ENCODE assay signal across 15 cellular contexts in the genomic region with DNA sequence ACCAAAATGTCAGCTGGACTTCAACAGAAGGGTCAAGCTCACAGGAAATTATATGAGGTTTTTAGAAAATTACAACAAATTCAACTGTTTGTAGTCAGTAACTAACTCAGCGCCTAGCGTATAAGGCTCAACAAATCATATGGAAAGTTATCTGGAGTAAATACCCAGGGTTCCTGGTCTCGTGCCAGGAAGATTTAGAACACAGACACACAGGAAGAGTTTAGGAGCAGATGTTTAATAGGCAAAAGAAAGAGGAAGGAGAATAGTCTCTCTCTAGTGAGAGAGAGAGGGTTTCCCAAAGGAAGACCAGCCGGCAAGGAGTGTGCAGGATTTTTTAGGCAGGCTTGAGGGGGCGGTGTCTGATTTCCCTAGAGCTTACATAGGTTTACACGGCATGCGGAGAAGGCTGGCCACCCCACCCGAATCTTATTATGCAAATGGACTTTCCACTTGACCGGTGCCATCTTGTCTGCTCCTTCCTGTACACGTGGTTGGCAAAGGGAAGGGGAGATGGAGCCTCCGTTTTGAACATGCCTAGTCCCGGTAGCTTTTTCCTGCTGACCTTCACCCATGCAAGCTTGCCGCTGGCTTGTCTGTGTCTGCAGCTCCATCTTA.
"Had no signal": no experiment of that assay in that cellular context is flagged by ENCODE, and none has a peak within 500 bp of the region (broad histone marks: within the 10 kb centered on the region; RNA-seq: fewer than 3 reads in every experiment).

No MANE protein-coding gene starts in this region.

- H3K4me1 Mint-ChIP-seq: activated T-helper 17 cell treated with anti-CD3 and anti-CD28 coated beads, Interleukin-2, amount 50 U/mL, for 72 hours had no signal

- DNase-seq: activated CD4-positive, alpha-beta T cell treated with anti-CD3 and anti-CD28 coated beads, Interleukin-2, amount 50 U/mL, for 1 hour; activated naive CD4-positive, alpha-beta T cell treated with Interleukin-2 at 50 U/mL for 16 hours; activated T-cell treated with anti-CD3 and anti-CD28 coated beads for 4 hours; anterior cingulate cortex; brain microvascular endothelial cell; cortex of kidney; effector memory CD4-positive, alpha-beta T cell; foreskin melanocyte; left colon; stimulated activated CD4-positive, alpha-beta T cell treated with anti-CD3 and anti-CD28 coated beads, Interleukin-12 subunit alpha, Interleukin-12 subunit beta, amount 100 ng/mL, for 4 hours; stimulated activated CD4-positive, alpha-beta T cell treated with anti-CD3 and anti-CD28 coated beads, Interleukin-2, amount 100 ng/mL, for 24 hours; T-helper 2 cell had no signal

- H3K27me3 ChIP-seq: brain microvascular endothelial cell had no signal

- H3K36me3 ChIP-seq: brain microvascular endothelial cell had no signal

- H3K27ac ChIP-seq: brain microvascular endothelial cell had no signal

- H3K27me3 Mint-ChIP-seq: activated T-helper 17 cell treated with anti-CD3 and anti-CD28 coated beads, Interleukin-2, amount 50 U/mL, for 72 hours had no signal

- H3K4me3 ChIP-seq: lung had no signal

- H3K9me3 Mint-ChIP-seq: activated T-helper 17 cell treated with anti-CD3 and anti-CD28 coated beads, Interleukin-2, amount 50 U/mL, for 72 hours had no signal

- H3K27ac Mint-ChIP-seq: activated T-helper 17 cell treated with anti-CD3 and anti-CD28 coated beads, Interleukin-2, amount 50 U/mL, for 72 hours had no signal

- ATAC-seq: activated CD4-positive, CD25-positive, alpha-beta regulatory T cell treated with anti-CD3 and anti-CD28 coated beads, Interleukin-2, amount 50 U/mL, for 24 hours; activated T-helper 17 cell treated with anti-CD3 and anti-CD28 coated beads, Interleukin-2, amount 50 U/mL, for 72 hours; left colon had no signal

- H3K4me3 Mint-ChIP-seq: activated T-helper 17 cell treated with anti-CD3 and anti-CD28 coated beads, Interleukin-2, amount 50 U/mL, for 72 hours had no signal
